18 cellular contexts compared by ENCODE assay signal in genomic region chr20:10568032-10568431, GRCh38.
DNase-seq lines count a peak whose midpoint lies in the region; ATAC-seq and TF ChIP-seq lines count a peak whose summit lies in the region.
"Had no signal": no experiment of that assay in that cellular context is flagged by ENCODE, and none has a peak within 500 bp of the region (broad histone marks: within the 10 kb centered on the region; RNA-seq: fewer than 3 reads in every experiment).

No MANE protein-coding gene starts in this region.

- H3K4me2 ChIP-seq in DND-41 (ENCODE audit: insufficient read depth, low read length): no peak overlapping the region
- peak overlapping the region; percentile 32 for H3K4me2 ChIP-seq in parathyroid adenoma (ENCODE audit: low read length)

- H3K79me2 ChIP-seq in DND-41 (ENCODE audit: insufficient read depth, low read length) (no peaks in the 10 kb centered on the region), parathyroid adenoma (no peaks in the 10 kb centered on the region)

- H3K9me3 ChIP-seq in DND-41 (ENCODE audit: insufficient read depth, low read length, severe bottlenecking): no peaks in the 10 kb centered on the region
- H3K9me3 ChIP-seq in parathyroid adenoma (ENCODE audit: control insufficient read depth, low read length): no peaks in the 10 kb centered on the region
- H3K9me3 ChIP-seq in SJCRH30 (replicated peaks): no peaks in the 10 kb centered on the region

- H3K36me3 ChIP-seq in DND-41 (ENCODE audit: insufficient read depth, low read length) (peaks cover 24% of the 10 kb centered on the region), parathyroid adenoma (ENCODE audit: control insufficient read depth, insufficient read depth, low read length) (no peaks in the 10 kb centered on the region), SJCRH30 (no peaks in the 10 kb centered on the region)

- H3K4me1 ChIP-seq in DND-41 (ENCODE audit: insufficient read depth, low read length) (peaks cover 12% of the 10 kb centered on the region), parathyroid adenoma (peaks cover 29% of the 10 kb centered on the region), SJCRH30 (no peaks in the 10 kb centered on the region)

- no peak overlapping the region for H3K4me3 Mint-ChIP-seq in activated CD4-positive, alpha-beta memory T cell treated with anti-CD3 and anti-CD28 coated beads, Interleukin-2, amount 10 ng/mL, durations not matched to agents 7 days and 5 days
- H3K4me3 Mint-ChIP-seq in activated CD4-positive, alpha-beta memory T cell treated with anti-CD3 and anti-CD28 coated beads for 36 hours: no peak overlapping the region
- H3K4me3 Mint-ChIP-seq: CD14-positive monocyte had no signal

- TF ChIP-seq CTCF in DND-41 (IDR thresholded peaks at IDR 0.05; ENCODE audit: borderline replicate concordance, extremely low read depth, low read length, poor library complexity, severe bottlenecking) (no peak), parathyroid adenoma (IDR thresholded peaks at IDR 0.05) (no peak)

- H3K27me3 Mint-ChIP-seq in activated CD4-positive, alpha-beta memory T cell treated with anti-CD3 and anti-CD28 coated beads, Interleukin-2, amount 10 ng/mL, durations not matched to agents 7 days and 5 days: no peaks in the 10 kb centered on the region
- H3K27me3 Mint-ChIP-seq in activated CD4-positive, alpha-beta memory T cell treated with anti-CD3 and anti-CD28 coated beads for 36 hours: no peaks in the 10 kb centered on the region

- peak; percentile 20 for DNase-seq in activated CD4-positive, alpha-beta memory T cell treated with anti-CD3 and anti-CD28 coated beads, Interleukin-2, amount 10 ng/mL, durations not matched to agents 7 days and 5 days
- DNase-seq in activated CD4-positive, alpha-beta memory T cell treated with anti-CD3 and anti-CD28 coated beads for 36 hours: no peak
- DNase-seq in DND-41 (no peak), SJCRH30 (no peak), nucleus accumbens (lab: John Stamatoyannopoulos, UW) (no peak)
- peak; percentile 9 for DNase-seq in central memory CD4-positive, alpha-beta T cell
- DNase-seq: Calu3, DMS79 treated with DMSO at 0.1 percent for 48 hours, KBM-7, NCI-H1092, NCI-H1694, NCI-H2107, NCI-H446, NCI-H748 treated with DMSO at 0.1 percent for 48 hours, PC-3 had no signal

- intact Hi-C loops in activated CD4-positive, alpha-beta memory T cell treated with anti-CD3 and anti-CD28 coated beads for 36 hours (cut with micrococcal nuclease): no loop called here

- H3K4me3 ChIP-seq in DND-41 (ENCODE audit: low read depth in 1 of 2, low read length in 2 of 2): no peak overlapping the region
- no peak overlapping the region for H3K4me3 ChIP-seq in parathyroid adenoma (ENCODE audit: low read depth, low read length)
- no peak overlapping the region for H3K4me3 ChIP-seq in SJCRH30

- H3K27ac Mint-ChIP-seq in activated CD4-positive, alpha-beta memory T cell treated with anti-CD3 and anti-CD28 coated beads, Interleukin-2, amount 10 ng/mL, durations not matched to agents 7 days and 5 days: no peak overlapping the region
- H3K27ac Mint-ChIP-seq in activated CD4-positive, alpha-beta memory T cell treated with anti-CD3 and anti-CD28 coated beads for 36 hours: no peak overlapping the region
- H3K27ac Mint-ChIP-seq: CD14-positive monocyte had no signal

- peaks cover 55% of the 10 kb centered on the region for H3K4me1 Mint-ChIP-seq in activated CD4-positive, alpha-beta memory T cell treated with anti-CD3 and anti-CD28 coated beads, Interleukin-2, amount 10 ng/mL, durations not matched to agents 7 days and 5 days
- peaks cover 29% of the 10 kb centered on the region for H3K4me1 Mint-ChIP-seq in activated CD4-positive, alpha-beta memory T cell treated with anti-CD3 and anti-CD28 coated beads for 36 hours (ENCODE audit: low read depth)

- H3K27me3 ChIP-seq in DND-41 (ENCODE audit: insufficient read depth, low read length, poor library complexity): no peaks in the 10 kb centered on the region
- no peaks in the 10 kb centered on the region for H3K27me3 ChIP-seq in parathyroid adenoma (ENCODE audit: control insufficient read depth, insufficient read depth, low read length)
- no peaks in the 10 kb centered on the region for H3K27me3 ChIP-seq in SJCRH30

- H3K9me3 Mint-ChIP-seq in activated CD4-positive, alpha-beta memory T cell treated with anti-CD3 and anti-CD28 coated beads, Interleukin-2, amount 10 ng/mL, durations not matched to agents 7 days and 5 days: no peaks in the 10 kb centered on the region
- no peaks in the 10 kb centered on the region for H3K9me3 Mint-ChIP-seq in activated CD4-positive, alpha-beta memory T cell treated with anti-CD3 and anti-CD28 coated beads for 36 hours

- ATAC-seq in DND-41 (ENCODE audit: insufficient read depth, low read depth): peak; percentile 33; the same call in 1 of the 3 replicates
- ATAC-seq: PC-3 had no signal

- no peak overlapping the region for H3K9ac ChIP-seq in DND-41 (ENCODE audit: low read depth, low read length)
- H3K9ac ChIP-seq in parathyroid adenoma: no peak overlapping the region

- CTCF ChIA-PET in activated CD4-positive, alpha-beta memory T cell treated with anti-CD3 and anti-CD28 coated beads, Interleukin-2, amount 10 ng/mL, durations not matched to agents 7 days and 5 days (lab: Charles Lee): no interaction called here
- CTCF ChIA-PET in activated CD4-positive, alpha-beta memory T cell treated with anti-CD3 and anti-CD28 coated beads for 36 hours (lab: Charles Lee): no interaction called here

- POLR2A ChIA-PET in activated CD4-positive, alpha-beta memory T cell treated with anti-CD3 and anti-CD28 coated beads, Interleukin-2, amount 10 ng/mL, durations not matched to agents 7 days and 5 days (lab: Charles Lee): interaction anchor here (0.7 kb wide), 1 partner anchor 10 kb away, joined by 3 read pairs; no protein-coding TSS in a partner anchor
- POLR2A ChIA-PET in activated CD4-positive, alpha-beta memory T cell treated with anti-CD3 and anti-CD28 coated beads for 36 hours (lab: Charles Lee): no interaction called here

- peaks cover 7% of the 10 kb centered on the region; the same call in 1 of the 2 replicates for H4K20me1 ChIP-seq in DND-41 (ENCODE audit: insufficient read depth, low read length)

- no peak overlapping the region for H3K27ac ChIP-seq in DND-41 (ENCODE audit: low read length)
- peak overlapping the region; percentile 74 for H3K27ac ChIP-seq in parathyroid adenoma
- no peak overlapping the region for H3K27ac ChIP-seq in SJCRH30
- H3K27ac ChIP-seq: HL-60 had no signal

- H2AFZ ChIP-seq in DND-41 (ENCODE audit: low read depth, low read length): no peak overlapping the region
- peak overlapping the region; percentile 2 for H2AFZ ChIP-seq in parathyroid adenoma

- peaks cover 8% of the 10 kb centered on the region for H3K36me3 Mint-ChIP-seq in activated CD4-positive, alpha-beta memory T cell treated with anti-CD3 and anti-CD28 coated beads, Interleukin-2, amount 10 ng/mL, durations not matched to agents 7 days and 5 days (ENCODE audit: low read depth)
- H3K36me3 Mint-ChIP-seq in activated CD4-positive, alpha-beta memory T cell treated with anti-CD3 and anti-CD28 coated beads for 36 hours: peaks cover 35% of the 10 kb centered on the region

Comparison
In these comparisons a context has a peak if more than half of its experiments do, and no peak if none do; other contexts are left out.
1. DNase-seq: peak in activated CD4-positive, alpha-beta memory T cell treated with anti-CD3 and anti-CD28 coated beads, Interleukin-2, amount 10 ng/mL, durations not matched to agents 7 days and 5 days (single experiment) and central memory CD4-positive, alpha-beta T cell (single experiment); none in activated CD4-positive, alpha-beta memory T cell treated with anti-CD3 and anti-CD28 coated beads for 36 hours (single experiment), DND-41 (single experiment), SJCRH30 (0 of 2) and nucleus accumbens (0 of 56).